Comparison of ENCODE assay signal across 8 cellular contexts in the genomic region with DNA sequence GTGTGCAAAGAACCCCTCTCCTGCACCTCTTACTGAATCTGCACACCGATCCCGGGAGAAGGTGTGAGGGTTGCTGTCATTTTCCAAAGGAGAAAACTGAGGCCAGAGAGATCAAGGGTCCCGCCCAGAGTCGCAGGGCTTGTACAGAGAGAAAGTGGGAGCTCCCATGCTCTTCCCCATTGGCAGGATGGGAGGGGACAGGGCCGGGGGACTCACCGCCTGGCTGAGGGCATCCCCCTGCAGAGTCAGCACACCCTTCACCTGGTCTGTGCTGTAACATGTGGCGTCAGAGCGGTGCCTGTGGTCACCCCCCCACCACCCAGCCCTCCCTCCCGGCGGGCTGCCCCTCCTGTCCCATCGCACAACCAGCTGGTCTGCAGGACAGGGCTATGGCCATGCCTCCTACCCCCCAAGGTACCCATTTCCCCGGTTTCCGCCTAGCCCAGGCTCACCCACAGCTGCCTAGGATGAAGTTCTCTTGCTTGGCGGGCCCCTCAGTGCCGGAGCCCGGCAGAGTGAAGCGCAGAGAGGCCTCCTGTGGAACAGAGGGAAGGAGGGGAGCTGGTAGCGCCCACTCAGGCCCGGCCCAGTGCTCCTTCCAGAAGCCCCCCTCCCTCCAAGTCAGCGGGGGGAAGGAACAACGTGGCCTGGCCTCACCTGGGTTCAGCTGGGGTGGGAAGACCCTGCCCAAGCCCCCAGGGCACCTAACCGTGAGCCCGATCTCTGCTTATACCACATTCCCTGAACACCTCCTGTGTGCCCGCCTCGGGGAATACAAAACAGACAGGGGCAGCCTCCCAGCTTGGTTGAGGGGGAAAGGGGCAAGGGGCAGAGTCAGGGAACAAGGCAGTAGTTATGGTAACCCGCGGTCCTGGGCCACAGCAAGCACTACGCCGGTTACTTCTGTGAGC. TPM values are rescaled to one million over a fixed set of nuclear protein-coding genes. Genes with fewer than 3 reads are reported as not detected.
DNase-seq lines count a peak whose midpoint lies in the region; ATAC-seq and TF ChIP-seq lines count a peak whose summit lies in the region.

No MANE protein-coding gene starts in this region.

- no peaks in the 10 kb centered on the region for H3K27me3 Mint-ChIP-seq in activated naive CD4-positive, alpha-beta T cell treated with anti-CD3 and anti-CD28 coated beads for 36 hours (ENCODE audit: low read depth)
- H3K27me3 Mint-ChIP-seq in brain: peaks cover 3% of the 10 kb centered on the region

- no peaks in the 10 kb centered on the region for H3K9me3 Mint-ChIP-seq in activated naive CD4-positive, alpha-beta T cell treated with anti-CD3 and anti-CD28 coated beads for 36 hours
- peaks cover 0 to 2% (median 0%) of the 10 kb centered on the region in 5 experiments for H3K9me3 Mint-ChIP-seq in brain

- no peak overlapping the region for H3K27ac Mint-ChIP-seq in activated naive CD4-positive, alpha-beta T cell treated with anti-CD3 and anti-CD28 coated beads for 36 hours
- peak overlapping the region in 4 of 5 experiments; percentile 35 to 63 (median 58) for H3K27ac Mint-ChIP-seq in brain

- H3K4me1 Mint-ChIP-seq in activated naive CD4-positive, alpha-beta T cell treated with anti-CD3 and anti-CD28 coated beads for 36 hours (ENCODE audit: low read depth): peaks cover 9% of the 10 kb centered on the region
- peaks cover 26% of the 10 kb centered on the region for H3K4me1 Mint-ChIP-seq in brain

- H3K4me3 ChIP-seq in lower lobe of right lung (peak overlapping the region; percentile 89), upper lobe of right lung (peak overlapping the region; percentile 85)

- H3K9me3 ChIP-seq in lower lobe of right lung: no peaks in the 10 kb centered on the region
- H3K9me3 ChIP-seq in upper lobe of right lung: no peaks in the 10 kb centered on the region

- peak overlapping the region; percentile 74 for H3K4me3 Mint-ChIP-seq in activated naive CD4-positive, alpha-beta T cell treated with anti-CD3 and anti-CD28 coated beads for 36 hours
- peak overlapping the region; percentile 82 to 90 (median 89) for H3K4me3 Mint-ChIP-seq in brain

- H3K4me1 ChIP-seq in lower lobe of right lung: peaks cover 31% of the 10 kb centered on the region
- peaks cover 19% of the 10 kb centered on the region for H3K4me1 ChIP-seq in upper lobe of right lung

- H3K27me3 ChIP-seq in lower lobe of right lung (ENCODE audit: low read depth): no peaks in the 10 kb centered on the region
- no peaks in the 10 kb centered on the region for H3K27me3 ChIP-seq in upper lobe of right lung

- peaks cover 34% of the 10 kb centered on the region for H3K36me3 ChIP-seq in lower lobe of right lung
- peaks cover 28% of the 10 kb centered on the region for H3K36me3 ChIP-seq in upper lobe of right lung

- ATAC-seq in lower lobe of right lung (no peak), upper lobe of right lung (no peak), sciatic nerve (no peak)

- CTCF ChIA-PET in activated naive CD4-positive, alpha-beta T cell treated with anti-CD3 and anti-CD28 coated beads for 36 hours (lab: Charles Lee): interaction anchor here (1.5 kb wide), 1 partner anchor 155 kb away, joined by 3 read pairs; no protein-coding TSS in a partner anchor

- TF ChIP-seq CTCF in brain (conservative IDR thresholded peaks at IDR 0.05) (no peak), lower lobe of right lung (IDR thresholded peaks at IDR 0.05) (no peak), upper lobe of right lung (IDR thresholded peaks at IDR 0.05) (no peak)

- intact Hi-C loops in activated naive CD4-positive, alpha-beta T cell treated with anti-CD3 and anti-CD28 coated beads for 36 hours (cut with micrococcal nuclease): no loop called here
- intact Hi-C loops in lower lobe of right lung (cut with DNase I) (no loop called here), upper lobe of right lung (cut with DNase I) (no loop called here), sciatic nerve (cut with DNase I) (no loop called here)

- peaks cover 5% of the 10 kb centered on the region for H3K36me3 Mint-ChIP-seq in activated naive CD4-positive, alpha-beta T cell treated with anti-CD3 and anti-CD28 coated beads for 36 hours (ENCODE audit: low read depth)
- peaks cover 13% of the 10 kb centered on the region for H3K36me3 Mint-ChIP-seq in brain

- H3K27ac ChIP-seq in lower lobe of right lung (peak overlapping the region; percentile 85), upper lobe of right lung (peak overlapping the region; percentile 75)

- DNase-seq in activated naive CD4-positive, alpha-beta T cell treated with anti-CD3 and anti-CD28 coated beads for 36 hours: no peak
- DNase-seq in activated naive CD4-positive, alpha-beta T cell treated with anti-CD3 and anti-CD28 coated beads, Interleukin-2, amount 50 U/mL, for 16 hours: no peak
- DNase-seq in lower lobe of right lung: no peak
- no peak for DNase-seq in upper lobe of right lung
- DNase-seq in sciatic nerve (ENCODE audit: low spot score): no peak
- DNase-seq in activated CD4-positive, alpha-beta T cell treated with anti-CD3 and anti-CD28 coated beads for 48 hours: no peak
- no peak for DNase-seq in midbrain (lab: John Stamatoyannopoulos, UW)

RNA-seq across cellular contexts. Expression of a gene that starts 1.1 kb away (rescaled TPM):
- 1 to 10 TPM; 2.0 to 4.0 TPM for total RNA-seq in activated naive CD4-positive, alpha-beta T cell treated with anti-CD3 and anti-CD28 coated beads for 36 hours
- 106 TPM for polyA plus RNA-seq in brain (ENCODE audit: insufficient read depth, low read depth, low replicate concordance)
- total RNA-seq in lower lobe of right lung: 24.9 TPM
- 21.8 TPM for total RNA-seq in upper lobe of right lung
- 19.7 TPM for total RNA-seq in sciatic nerve

RNA-seq across cellular contexts. Expression of a gene that starts 6.1 kb away (rescaled TPM):
- not detected for total RNA-seq in activated naive CD4-positive, alpha-beta T cell treated with anti-CD3 and anti-CD28 coated beads for 36 hours
- 103 TPM for polyA plus RNA-seq in brain (ENCODE audit: insufficient read depth, low read depth, low replicate concordance)
- total RNA-seq in lower lobe of right lung (27.7 TPM), upper lobe of right lung (23.3 TPM), sciatic nerve (not detected)

RNA-seq across cellular contexts. Expression of a gene that starts 13.2 kb away (rescaled TPM):
- total RNA-seq in activated naive CD4-positive, alpha-beta T cell treated with anti-CD3 and anti-CD28 coated beads for 36 hours: not detected
- polyA plus RNA-seq in brain (ENCODE audit: insufficient read depth, low read depth, low replicate concordance): not detected
- total RNA-seq in lower lobe of right lung: not detected
- total RNA-seq in upper lobe of right lung: not detected
- not detected for total RNA-seq in sciatic nerve

RNA-seq across cellular contexts. Expression of a gene that starts 34.3 kb away (rescaled TPM):
- total RNA-seq in activated naive CD4-positive, alpha-beta T cell treated with anti-CD3 and anti-CD28 coated beads for 36 hours: 10 to 100 TPM in 1 of 2 experiments, 1 to 10 TPM in 1; 8.9 to 11.2 TPM
- 14.1 TPM for polyA plus RNA-seq in brain (ENCODE audit: insufficient read depth, low read depth, low replicate concordance)
- total RNA-seq in lower lobe of right lung: 13.4 TPM
- 15.7 TPM for total RNA-seq in upper lobe of right lung
- 21.5 TPM for total RNA-seq in sciatic nerve

RNA-seq across cellular contexts. Expression of a gene that starts 45.8 kb away (rescaled TPM):
- 10 to 100 TPM; 62.2 to 65.0 TPM for total RNA-seq in activated naive CD4-positive, alpha-beta T cell treated with anti-CD3 and anti-CD28 coated beads for 36 hours
- 63.6 TPM for polyA plus RNA-seq in brain (ENCODE audit: insufficient read depth, low read depth, low replicate concordance)
- total RNA-seq in lower lobe of right lung (89.3 TPM), upper lobe of right lung (85.7 TPM), sciatic nerve (69.9 TPM)

Comparison
In these comparisons a context has a peak if more than half of its experiments do, and no peak if none do; other contexts are left out.
1. RNA of a gene that starts 6.1 kb away (total RNA-seq): 27.7 TPM in lower lobe of right lung (single experiment) and 23.3 TPM in upper lobe of right lung (single experiment); not detected in sciatic nerve (single experiment) and not detected in activated naive CD4-positive, alpha-beta T cell treated with anti-CD3 and anti-CD28 coated beads for 36 hours; every median in the first group is over 10 times any median in the second.